Comparison of ENCODE assay signal across 8 cellular contexts in genomic region chr6:159726918-159727716, GRCh38. TPM values are rescaled to one million over a fixed set of nuclear protein-coding genes. Genes with fewer than 3 reads are reported as not detected.
A peak's percentile ranks its signal among the peaks of the same experiment; 100 is the strongest.
DNase-seq lines count a peak whose midpoint lies in the region; ATAC-seq and TF ChIP-seq lines count a peak whose summit lies in the region.

WTAP (plus strand) TSS chr6:159727506; CDS start chr6:159736266, 8,760 bp downstream.

- H3K36me3 ChIP-seq in muscle layer of colon (ENCODE audit: insufficient read depth, low read length): peaks cover 6% of the 10 kb centered on the region

- H3K27me3 ChIP-seq in muscle layer of colon (ENCODE audit: control insufficient read depth in 1 of 2, insufficient read depth in 2 of 2, low read length in 2 of 2): no peaks in the 10 kb centered on the region

- H3K27me3 Mint-ChIP-seq in activated T-cell treated with anti-CD3 and anti-CD28 coated beads, Interleukin-2, amount 50 U/mL, for 24 hours: no peaks in the 10 kb centered on the region

- peaks cover 55% of the 10 kb centered on the region for H3K4me1 Mint-ChIP-seq in activated T-cell treated with anti-CD3 and anti-CD28 coated beads, Interleukin-2, amount 50 U/mL, for 24 hours (ENCODE audit: low read depth)

- DNase-seq in DMS53 treated with DMSO at 0.1 percent for 48 hours (lab: John Stamatoyannopoulos, UW; ENCODE audit: unreplicated experiment): peak; percentile 81
- peak; percentile 98 for DNase-seq in KBM-7
- DNase-seq in activated T-cell treated with anti-CD3 and anti-CD28 coated beads, Interleukin-2, amount 50 U/mL, for 24 hours: peak; percentile 98
- peak; percentile 92 to 93 for DNase-seq in stimulated activated CD8-positive, alpha-beta memory T cell treated with anti-CD3 and anti-CD28 coated beads, Interleukin-7, amount 100 ng/mL, for 1 hour (ENCODE audit: low read depth in 2 of 2)

- H3K4me3 ChIP-seq in muscle layer of colon (ENCODE audit: low read depth in 1 of 2, low read length in 2 of 2): peak within 1 kb of the TSS; percentile 79 to 80

- H3K4me3 Mint-ChIP-seq in activated T-cell treated with anti-CD3 and anti-CD28 coated beads, Interleukin-2, amount 50 U/mL, for 24 hours: peak within 1 kb of the TSS; percentile 96

- H3K36me3 Mint-ChIP-seq in activated T-cell treated with anti-CD3 and anti-CD28 coated beads, Interleukin-2, amount 50 U/mL, for 24 hours (ENCODE audit: low read depth): peaks cover 79% of the 10 kb centered on the region

- peak within 1 kb of the TSS; percentile 94 for H3K9ac ChIP-seq in muscle layer of colon (ENCODE audit: low read length)

- peak within 1 kb of the TSS; percentile 100 for H3K27ac ChIP-seq in muscle layer of colon (ENCODE audit: low read depth, low read length)

- H3K27ac Mint-ChIP-seq in activated T-cell treated with anti-CD3 and anti-CD28 coated beads, Interleukin-2, amount 50 U/mL, for 24 hours: peak within 1 kb of the TSS; percentile 98

- H3K9me3 ChIP-seq in muscle layer of colon (ENCODE audit: low read length): no peaks in the 10 kb centered on the region

- H3K4me1 ChIP-seq in muscle layer of colon (ENCODE audit: insufficient read depth, low read length): peaks cover 26% of the 10 kb centered on the region

- ATAC-seq in GM21723 (IDR thresholded peaks at IDR 0.05; ENCODE audit: unreplicated experiment) (peak; percentile 80), esophagus mucosa (peak; percentile 97)

- in situ Hi-C loops in KBM-7 (cut with MboI; ENCODE audit: low pct_unique_long_range_greater_than_20kb, low sequenced_read_pairs): no loop called here

- peaks cover 3% of the 10 kb centered on the region for H3K9me3 Mint-ChIP-seq in activated T-cell treated with anti-CD3 and anti-CD28 coated beads, Interleukin-2, amount 50 U/mL, for 24 hours

TF ChIP-seq in PFSK-1, 5 proteins besides CTCF, POLR2A, EP300 and RAD21:
- peak; percentile 95; the same call in 1 of the 2 replicates for TF ChIP-seq TAF1 (IDR thresholded peaks at IDR 0.05; ENCODE audit: borderline replicate concordance, insufficient read depth, low read length)
- TF ChIP-seq POLR2AphosphoS5 (IDR thresholded peaks at IDR 0.05; ENCODE audit: low read depth, low read length): peak; percentile 95
- TF ChIP-seq SIN3A (IDR thresholded peaks at IDR 0.05; ENCODE audit: borderline replicate concordance, insufficient read depth, low read length): no peak
- peak in 1 of 2 experiments; percentile 17; a peak in 1 of 4 replicates for TF ChIP-seq REST (IDR thresholded peaks at IDR 0.05; ENCODE audit: insufficient read depth in 1 of 2, low read depth in 2 of 2, low read length in 2 of 2)
- peak; percentile 98 for TF ChIP-seq FOXP2 (optimal IDR thresholded peaks at IDR 0.05; ENCODE audit: borderline replicate concordance, extremely low read depth, extremely low read length, insufficient read depth)

RNA-seq across cellular contexts. Expression of gene WTAP, which starts in this region (rescaled TPM):
- 38.0 TPM for polyA plus RNA-seq in PFSK-1 (2012; ENCODE audit: insufficient read length, low read depth)
- 71.0 TPM for total RNA-seq in esophagus mucosa

Comparison
In these comparisons a context has a peak if more than half of its experiments do, and no peak if none do; other contexts are left out.
1. Peak in every context shown above with its lines: DNase-seq, ATAC-seq, H3K4me3 ChIP-seq and H3K27ac ChIP-seq.